6 cellular contexts compared by ENCODE assay signal in genomic region chr1:30641557-30642353, GRCh38.
"Had no signal": no experiment of that assay in that cellular context is flagged by ENCODE, and none has a peak within 500 bp of the region (broad histone marks: within the 10 kb centered on the region; RNA-seq: fewer than 3 reads in every experiment).

No MANE protein-coding gene starts in this region.

- H3K4me3 Mint-ChIP-seq: GM23338, H9, IgD-negative memory B cell had no signal

- H3K4me1 Mint-ChIP-seq: GM23338, IgD-negative memory B cell had no signal

- DNase-seq: H9, HCEC 1CT had no signal

- H3K36me3 Mint-ChIP-seq: IgD-negative memory B cell had no signal

- H2AFZ ChIP-seq: GM23338 had no signal

- H3K4me2 ChIP-seq: GM23338 had no signal

- H3K27ac Mint-ChIP-seq: GM23338, IgD-negative memory B cell had no signal

- H3K4me3 ChIP-seq: GM23338 had no signal

- H3K27ac ChIP-seq: HL-60 had no signal

- ATAC-seq: GM23338, HepG2 had no signal
